8 cellular contexts compared by ENCODE assay signal in the genomic region with DNA sequence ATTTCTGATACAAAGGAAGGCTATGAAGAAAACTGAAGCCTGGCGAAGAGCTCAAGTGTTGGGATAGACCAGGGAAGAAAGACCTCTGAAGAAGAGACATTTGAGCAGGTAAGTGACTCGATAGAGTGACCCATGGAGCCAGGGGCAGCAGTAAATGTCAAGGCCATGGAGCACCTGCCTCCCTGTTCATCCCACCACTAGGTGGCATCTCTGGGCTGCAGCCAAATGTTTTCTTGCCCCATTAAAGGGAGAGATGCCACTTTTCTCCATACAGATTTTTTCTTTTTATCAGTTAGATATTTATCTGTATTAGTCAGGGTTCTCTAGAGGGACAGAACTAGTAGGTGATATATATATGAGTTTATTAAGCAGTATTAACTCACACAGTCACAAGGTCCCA. TPM values are rescaled to one million over a fixed set of nuclear protein-coding genes. Genes with fewer than 3 reads are reported as not detected.
DNase-seq lines count a peak whose midpoint lies in the region; ATAC-seq, FAIRE-seq and TF ChIP-seq lines count a peak whose summit lies in the region.

No MANE protein-coding gene starts in this region.

- no peak overlapping the region for H3K27ac ChIP-seq in testis

- H3K27me3 ChIP-seq in bronchial epithelial cell (ENCODE audit: control insufficient read depth, insufficient read depth, low read length) (no peaks in the 10 kb centered on the region), testis (no peaks in the 10 kb centered on the region)

- no peaks in the 10 kb centered on the region for H3K4me1 ChIP-seq in testis

- H3K9me3 Mint-ChIP-seq in natural killer cell = no peaks in the 10 kb centered on the region
- H3K9me3 Mint-ChIP-seq in natural killer cell treated with Interleukin-12 subunit alpha and Interleukin-12 subunit beta and Interleukin-15 and Interleukin-18, amount 100 ng/mL, for 72 hours = no peaks in the 10 kb centered on the region
- no peaks in the 10 kb centered on the region for H3K9me3 Mint-ChIP-seq in stimulated activated memory B cell treated with anti-CD40 and anti-IgM and Interleukin-4, amounts not matched to agents 10 μg/mL and 1 μg/mL and 100 μg/mL, for 72 hours

- H3K36me3 Mint-ChIP-seq in natural killer cell = no peaks in the 10 kb centered on the region
- no peaks in the 10 kb centered on the region for H3K36me3 Mint-ChIP-seq in natural killer cell treated with Interleukin-12 subunit alpha and Interleukin-12 subunit beta and Interleukin-15 and Interleukin-18, amount 100 ng/mL, for 72 hours
- H3K36me3 Mint-ChIP-seq in stimulated activated memory B cell treated with anti-CD40 and anti-IgM and Interleukin-4, amounts not matched to agents 10 μg/mL and 1 μg/mL and 100 μg/mL, for 72 hours = no peaks in the 10 kb centered on the region

- FAIRE-seq in bronchial epithelial cell (lab: Jason Lieb, UNC) = no peak

- no peak overlapping the region for H3K4me3 Mint-ChIP-seq in natural killer cell
- no peak overlapping the region for H3K4me3 Mint-ChIP-seq in natural killer cell treated with Interleukin-12 subunit alpha and Interleukin-12 subunit beta and Interleukin-15 and Interleukin-18, amount 100 ng/mL, for 72 hours
- H3K4me3 Mint-ChIP-seq in stimulated activated memory B cell treated with anti-CD40 and anti-IgM and Interleukin-4, amounts not matched to agents 10 μg/mL and 1 μg/mL and 100 μg/mL, for 72 hours = no peak overlapping the region

- peaks cover 1 to 6% of the 10 kb centered on the region in 2 donors for H3K4me1 Mint-ChIP-seq in natural killer cell
- peaks cover 0 to 3% of the 10 kb centered on the region in 2 donors for H3K4me1 Mint-ChIP-seq in natural killer cell treated with Interleukin-12 subunit alpha and Interleukin-12 subunit beta and Interleukin-15 and Interleukin-18, amount 100 ng/mL, for 72 hours (ENCODE audit: low read depth in 2 of 2)
- H3K4me1 Mint-ChIP-seq in stimulated activated memory B cell treated with anti-CD40 and anti-IgM and Interleukin-4, amounts not matched to agents 10 μg/mL and 1 μg/mL and 100 μg/mL, for 72 hours = peaks cover 5% of the 10 kb centered on the region

- DNase-seq in natural killer cell (peak; percentile 25), NCI-H2029 (lab: John Stamatoyannopoulos, UW) (peak; percentile 9), UCSD-AML1 (lab: John Stamatoyannopoulos, UW; ENCODE audit: unreplicated experiment) (peak; percentile 34), bronchial epithelial cell (ENCODE audit: low read depth) (peak; percentile 20), lung microvascular endothelial cell (ENCODE audit: low read depth in 2 of 2) (peak; percentile 48 to 65), testis (peak; percentile 25)
- no peak for DNase-seq in natural killer cell treated with Interleukin-12 subunit alpha and Interleukin-12 subunit beta and Interleukin-15 and Interleukin-18, amount 100 ng/mL, for 72 hours (ENCODE audit: low spot score)

- H3K36me3 ChIP-seq in bronchial epithelial cell (ENCODE audit: control insufficient read depth, insufficient read depth, low read length) (no peaks in the 10 kb centered on the region), testis (ENCODE audit: low read depth, missing control alignments) (no peaks in the 10 kb centered on the region)

- 61 to 70% methylated on average over 2 of the region's 2 CpGs for WGBS in testis, 2 donors

- TF ChIP-seq POLR2A in testis (IDR thresholded peaks at IDR 0.05) = no peak

- H3K9me3 ChIP-seq in testis = no peaks in the 10 kb centered on the region

- H3K4me3 ChIP-seq in bronchial epithelial cell (ENCODE audit: low read depth, low read length) = no peak overlapping the region
- H3K4me3 ChIP-seq in testis = no peak overlapping the region

- ATAC-seq in natural killer cell = peak; percentile 27 to 59 (median 35)
- ATAC-seq in natural killer cell treated with Interleukin-12 subunit alpha and Interleukin-12 subunit beta and Interleukin-15 and Interleukin-18, amount 100 ng/mL, for 72 hours = no peak
- no peak for ATAC-seq in stimulated activated memory B cell treated with anti-CD40 and anti-IgM and Interleukin-4, amounts not matched to agents 10 μg/mL and 1 μg/mL and 100 μg/mL, for 72 hours

- TF ChIP-seq CTCF in natural killer cell (IDR thresholded peaks at IDR 0.05) (peak; percentile 66), bronchial epithelial cell (IDR thresholded peaks at IDR 0.05; ENCODE audit: insufficient read depth, low read length, severe bottlenecking) (peak; percentile 63), testis (IDR thresholded peaks at IDR 0.05) (peak in 1 of 3 experiments; percentile 42)

- H3K27me3 Mint-ChIP-seq in natural killer cell (ENCODE audit: low read depth in 2 of 2) = no peaks in the 10 kb centered on the region
- H3K27me3 Mint-ChIP-seq in natural killer cell treated with Interleukin-12 subunit alpha and Interleukin-12 subunit beta and Interleukin-15 and Interleukin-18, amount 100 ng/mL, for 72 hours = peaks cover 0 to 4% of the 10 kb centered on the region in 2 donors
- H3K27me3 Mint-ChIP-seq in stimulated activated memory B cell treated with anti-CD40 and anti-IgM and Interleukin-4, amounts not matched to agents 10 μg/mL and 1 μg/mL and 100 μg/mL, for 72 hours = no peaks in the 10 kb centered on the region

- no peak overlapping the region for H3K27ac Mint-ChIP-seq in natural killer cell
- H3K27ac Mint-ChIP-seq in natural killer cell treated with Interleukin-12 subunit alpha and Interleukin-12 subunit beta and Interleukin-15 and Interleukin-18, amount 100 ng/mL, for 72 hours = no peak overlapping the region
- H3K27ac Mint-ChIP-seq in stimulated activated memory B cell treated with anti-CD40 and anti-IgM and Interleukin-4, amounts not matched to agents 10 μg/mL and 1 μg/mL and 100 μg/mL, for 72 hours = no peak overlapping the region

- intact Hi-C loops in natural killer cell (cut with micrococcal nuclease) = loop anchor here (10.0 kb wide), 3 partner anchors 267 to 637 kb away; partner anchors contain the start of genes ARAF and UBA1
- intact Hi-C loops in testis (cut with DNase I; ENCODE audit: low total_unique reads) = no loop called here

RNA-seq across cellular contexts. Expression of gene ZNF81, which starts 4.9 kb away (rescaled TPM):
- total RNA-seq in natural killer cell (10 to 100 TPM; 20.9 to 23.7 (median 21.2) TPM), bronchial epithelial cell (2.4 and 3.8 TPM in 2 replicates), lung microvascular endothelial cell (2.6 and 4.4 TPM in 2 replicates), testis (1 to 10 TPM; 4.7 to 6.2 TPM)
- 10 to 100 TPM; 13.3 to 17.9 TPM for total RNA-seq in natural killer cell treated with Interleukin-12 subunit alpha and Interleukin-12 subunit beta and Interleukin-15 and Interleukin-18, amount 100 ng/mL, for 72 hours
- 2.8 TPM for polyA plus RNA-seq in testis (ENCODE audit: insufficient read depth, low read depth, low replicate concordance)

Comparison
In these comparisons a context has a peak if more than half of its experiments do, and no peak if none do; other contexts are left out.
1. ATAC-seq: peak in natural killer cell (3 of 3); none in natural killer cell treated with Interleukin-12 subunit alpha and Interleukin-12 subunit beta and Interleukin-15 and Interleukin-18, amount 100 ng/mL, for 72 hours (0 of 2) and stimulated activated memory B cell treated with anti-CD40 and anti-IgM and Interleukin-4, amounts not matched to agents 10 μg/mL and 1 μg/mL and 100 μg/mL, for 72 hours (single experiment).